Comparison of ENCODE assay signal across 9 cellular contexts in the genomic region with DNA sequence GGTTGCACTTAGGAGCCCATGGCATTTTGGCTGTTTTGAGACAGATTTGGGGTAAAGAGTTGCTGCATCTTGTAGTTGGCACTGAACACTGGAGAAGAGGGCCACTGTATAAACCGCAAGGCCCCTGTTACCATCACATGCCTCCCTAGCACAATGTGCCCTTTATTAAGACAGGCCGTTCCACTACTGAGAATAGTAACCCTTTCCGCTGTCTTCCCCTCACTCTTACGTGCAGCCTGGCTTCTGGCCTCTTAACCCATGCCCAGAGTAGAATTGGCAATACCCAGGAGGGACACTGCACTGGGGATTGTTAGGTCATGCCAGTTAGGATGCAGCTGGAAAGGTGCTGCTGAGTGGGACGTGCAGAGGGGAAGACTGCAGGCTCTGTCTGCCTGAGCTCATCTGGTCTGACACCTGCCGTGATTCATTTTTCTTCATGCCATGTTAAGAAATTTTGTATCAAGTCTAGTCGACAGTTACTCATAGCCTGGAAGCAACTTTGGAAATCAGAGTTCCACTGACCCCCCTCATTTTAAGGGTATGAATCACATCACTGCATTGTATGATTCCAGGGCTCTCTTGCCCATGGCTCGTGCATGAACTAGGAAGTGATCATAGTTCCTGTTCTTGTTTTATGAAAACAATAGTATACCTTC.
A peak's percentile ranks its signal among the peaks of the same experiment; 100 is the strongest.
DNase-seq lines count a peak whose midpoint lies in the region; ATAC-seq and TF ChIP-seq lines count a peak whose summit lies in the region.
"Had no signal": no experiment of that assay in that cellular context is flagged by ENCODE, and none has a peak within 500 bp of the region (broad histone marks: within the 10 kb centered on the region; RNA-seq: fewer than 3 reads in every experiment).

No MANE protein-coding gene starts in this region.

- H3K9me3 ChIP-seq in right lobe of liver (no peaks in the 10 kb centered on the region), stomach smooth muscle (ENCODE audit: control insufficient read depth in 2 of 2, low read length in 2 of 2) (no peaks in the 10 kb centered on the region)
- H3K9me3 ChIP-seq: neutrophil had no signal

- no peak for TF ChIP-seq POLR2A in right lobe of liver (IDR thresholded peaks at IDR 0.05)

- TF ChIP-seq CTCF in right lobe of liver (IDR thresholded peaks at IDR 0.05): no peak

- peaks cover 0 to 7% (median 0%) of the 10 kb centered on the region in 4 donors for H3K36me3 ChIP-seq in right lobe of liver
- no peaks in the 10 kb centered on the region for H3K36me3 ChIP-seq in stomach smooth muscle (ENCODE audit: control insufficient read depth in 2 of 2, insufficient read depth in 2 of 2, low read length in 2 of 2)
- H3K36me3 ChIP-seq: neutrophil had no signal

- H3K27ac ChIP-seq in cingulate gyrus (ENCODE audit: low read depth, low read length) (peak overlapping the region; percentile 96), right lobe of liver (peak overlapping the region; percentile 41 to 84 (median 58)), stomach smooth muscle (ENCODE audit: low read length) (peak overlapping the region; percentile 95)
- H3K27ac ChIP-seq: neutrophil had no signal

- peak; percentile 62 to 72 (median 70) for ATAC-seq in right lobe of liver

- H3K9ac ChIP-seq in stomach smooth muscle (ENCODE audit: low read length in 2 of 2): peak overlapping the region; percentile 68 to 70

- H3K4me1 ChIP-seq in right lobe of liver (peaks cover 0 to 74% (median 19%) of the 10 kb centered on the region in 4 donors), stomach smooth muscle (ENCODE audit: control insufficient read depth, insufficient read depth, low read length) (peaks cover 68% of the 10 kb centered on the region)

- H3K4me3 ChIP-seq in right lobe of liver: peak overlapping the region in 2 of 3 donors; percentile 4 to 12
- peak overlapping the region; percentile 56 to 72 for H3K4me3 ChIP-seq in stomach smooth muscle (ENCODE audit: low read length in 2 of 2)

- DNase-seq in HT1080 (ENCODE audit: low read depth) (peak; percentile 96), right lobe of liver (peak in 1 of 3 donors; percentile 44), SHP77 (lab: John Stamatoyannopoulos, UW) (no peak), NCI-H748 treated with DMSO at 0.1 percent for 48 hours (lab: John Stamatoyannopoulos, UW) (no peak), DMS 273 (lab: John Stamatoyannopoulos, UW; ENCODE audit: unreplicated experiment) (no peak)
- DNase-seq in activated T-cell treated with anti-CD3 and anti-CD28 coated beads, Interleukin-2, amount 50 U/mL, for 48 hours: no peak

- intact Hi-C loops in right lobe of liver (cut with DNase I): no loop called here

- H3K27me3 ChIP-seq in right lobe of liver: no peaks in the 10 kb centered on the region
- no peaks in the 10 kb centered on the region for H3K27me3 ChIP-seq in stomach smooth muscle (ENCODE audit: control insufficient read depth in 1 of 2, insufficient read depth in 2 of 2, low read length in 2 of 2)
- H3K27me3 ChIP-seq: neutrophil had no signal

- WGBS in right lobe of liver (ENCODE audit: insufficient coverage, low coverage, low lambda C conversion rate, missing lambda C conversion rate): 23% methylated on average over 5 of the region's 8 CpGs
